ENCODE assay signal across 8 cellular contexts in the genomic region with DNA sequence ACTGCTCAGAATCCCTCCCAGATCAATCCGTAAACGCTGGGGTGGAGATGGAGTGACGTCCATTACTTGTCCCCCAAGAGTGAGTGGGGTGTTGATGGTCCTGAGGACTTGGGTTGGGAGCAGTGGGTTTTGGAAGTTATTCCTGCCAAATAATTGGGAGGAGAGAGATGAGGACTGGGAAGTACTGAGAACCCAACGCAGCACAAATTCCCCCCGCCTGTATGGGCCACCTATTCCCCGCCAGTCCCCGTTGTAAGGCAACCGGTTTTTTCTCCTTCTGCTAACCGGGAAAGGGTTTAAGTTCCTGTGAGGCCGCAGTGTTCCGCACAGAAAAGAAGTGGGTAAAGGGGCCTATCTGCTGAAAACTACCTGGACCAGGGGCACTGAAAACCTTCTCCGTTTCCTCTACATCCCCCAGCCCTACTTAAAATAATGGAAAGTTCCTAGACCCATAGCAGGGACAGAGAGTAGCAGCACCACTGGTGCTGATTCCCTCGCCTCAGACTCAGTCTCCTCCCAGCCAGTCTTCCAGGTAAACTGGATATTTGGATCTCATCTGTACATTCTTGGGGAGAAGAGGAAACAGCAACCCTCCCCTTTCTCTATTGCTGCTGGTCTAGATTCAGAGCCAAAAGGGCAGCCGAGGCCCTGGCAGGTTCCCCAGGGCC. TPM values are rescaled to one million over a fixed set of nuclear protein-coding genes. Genes with fewer than 3 reads are reported as not detected.
DNase-seq lines count a peak whose midpoint lies in the region; ATAC-seq and TF ChIP-seq lines count a peak whose summit lies in the region.

No MANE protein-coding gene starts in this region.

- H4K8ac ChIP-seq in trophoblast cell (ENCODE audit: low read depth, low read length), result peak overlapping the region; percentile 68

- H2BK12ac ChIP-seq in trophoblast cell (ENCODE audit: low read length), result no peak overlapping the region

- intact Hi-C loops in CD4-positive, alpha-beta memory T cell (cut with micrococcal nuclease), result no loop called here

- no peak overlapping the region for H4K12ac ChIP-seq in trophoblast cell (ENCODE audit: low read depth, low read length)

- H3K27ac Mint-ChIP-seq in CD4-positive, alpha-beta memory T cell, result peak overlapping the region in 1 of 7 donors; percentile 33

- H3K4me1 Mint-ChIP-seq in CD4-positive, alpha-beta memory T cell, result peaks cover 6 to 23% (median 11%) of the 10 kb centered on the region in 4 donors

- H4K91ac ChIP-seq in trophoblast cell (ENCODE audit: low read depth, low read length), result peak overlapping the region; percentile 74

- H2AFZ ChIP-seq in trophoblast cell (ENCODE audit: insufficient read depth, low read length, poor library complexity), result peak overlapping the region; percentile 91

- CTCF ChIA-PET in CD4-positive, alpha-beta memory T cell (lab: Charles Lee; ENCODE audit: partially characterized antibody), result interaction anchor here (1.6 kb wide), 1 partner anchor 20 kb away, joined by 4 read pairs; no protein-coding TSS in a partner anchor

- POLR2A ChIA-PET in CD4-positive, alpha-beta memory T cell (lab: Charles Lee; ENCODE audit: partially characterized antibody), result no interaction called here

- peaks cover 3% of the 10 kb centered on the region for H3K79me2 ChIP-seq in trophoblast cell (ENCODE audit: control insufficient read depth, insufficient read depth, low read length, poor library complexity)

- H2BK5ac ChIP-seq in trophoblast cell (ENCODE audit: low read depth, low read length, poor library complexity), result no peak overlapping the region

- H3K79me1 ChIP-seq in trophoblast cell (ENCODE audit: low read length), result peaks cover 4% of the 10 kb centered on the region

- H3K36me3 ChIP-seq in CD4-positive, alpha-beta memory T cell (ENCODE audit: insufficient read depth, low read length), result no peaks in the 10 kb centered on the region
- no peaks in the 10 kb centered on the region for H3K36me3 ChIP-seq in SJSA1
- no peaks in the 10 kb centered on the region for H3K36me3 ChIP-seq in trophoblast cell (ENCODE audit: control insufficient read depth in 1 of 2, insufficient read depth in 2 of 2, low read length in 2 of 2)

- H3K4me3 Mint-ChIP-seq in CD4-positive, alpha-beta memory T cell, result peak overlapping the region in 6 of 8 donors; percentile 21 to 69 (median 32)

- peaks cover 0 to 1% of the 10 kb centered on the region in 2 donors for H3K36me3 Mint-ChIP-seq in CD4-positive, alpha-beta memory T cell

- no peak overlapping the region for H3K23ac ChIP-seq in trophoblast cell (ENCODE audit: low read length)

- H3K18ac ChIP-seq in trophoblast cell (ENCODE audit: low read length), result peak overlapping the region; percentile 80

- H3K4ac ChIP-seq in trophoblast cell (ENCODE audit: low read depth, low read length), result no peak overlapping the region

- H3K27ac ChIP-seq in CD4-positive, alpha-beta memory T cell (ENCODE audit: low read depth, low read length), result no peak overlapping the region
- H3K27ac ChIP-seq in SJSA1 (no peak overlapping the region), trophoblast cell (ENCODE audit: low read depth, low read length) (no peak overlapping the region)

- no peaks in the 10 kb centered on the region for H3K27me3 ChIP-seq in CD4-positive, alpha-beta memory T cell (ENCODE audit: insufficient read depth, low read length)
- H3K27me3 ChIP-seq in SJSA1 (replicated peaks) (no peaks in the 10 kb centered on the region), trophoblast cell (ENCODE audit: insufficient read depth, low read length) (no peaks in the 10 kb centered on the region)

- peak overlapping the region; percentile 75 for H3K9ac ChIP-seq in trophoblast cell (ENCODE audit: low read length)

- peaks cover 16% of the 10 kb centered on the region for H3K4me1 ChIP-seq in CD4-positive, alpha-beta memory T cell (ENCODE audit: insufficient read depth, low read length)
- peaks cover 15% of the 10 kb centered on the region for H3K4me1 ChIP-seq in SJSA1 (replicated peaks)
- peaks cover 4 to 6% of the 10 kb centered on the region in 2 experiments for H3K4me1 ChIP-seq in trophoblast cell (ENCODE audit: control insufficient read depth in 1 of 2, insufficient read depth in 2 of 2, low read length in 2 of 2)

- in situ Hi-C loops in GM13976 (cut with MboI; ENCODE audit: low sequenced_read_pairs, unreplicated experiment), result no loop called here

- no peak overlapping the region for H2AK5ac ChIP-seq in trophoblast cell (ENCODE audit: low read length)

- H3K4me2 ChIP-seq in trophoblast cell (ENCODE audit: low read length), result peak overlapping the region; percentile 98

- DNase-seq in CD4-positive, alpha-beta memory T cell, result no peak
- DNase-seq in SJSA1 (ENCODE audit: low read depth in 1 of 2, low spot score in 2 of 2) (no peak), foreskin fibroblast (no peak), trophoblast cell (no peak), GM13976 (ENCODE audit: low spot score) (no peak), kidney tubule cell (ENCODE audit: low spot score) (no peak), NCI-H2171 treated with DMSO at 0.1 percent for 48 hours (lab: John Stamatoyannopoulos, UW) (no peak)

- H2BK120ac ChIP-seq in trophoblast cell (ENCODE audit: insufficient read depth, low read length, poor library complexity), result peak overlapping the region; percentile 54

- no peak overlapping the region for H3K4me3 ChIP-seq in CD4-positive, alpha-beta memory T cell (ENCODE audit: low read length in 2 of 2)
- H3K4me3 ChIP-seq in SJSA1 (peak overlapping the region; percentile 51), foreskin fibroblast (ENCODE audit: low read depth in 1 of 2, low read length in 2 of 2) (peak overlapping the region; percentile 68 to 86), trophoblast cell (ENCODE audit: low read depth, low read length) (peak overlapping the region; percentile 85)

- peak overlapping the region; percentile 74 for H3K14ac ChIP-seq in trophoblast cell (ENCODE audit: low read length)

- no peak for ATAC-seq in HG03039 (IDR thresholded peaks at IDR 0.05; ENCODE audit: unreplicated experiment)

- peaks cover 0 to 2% of the 10 kb centered on the region in 2 donors for H3K27me3 Mint-ChIP-seq in CD4-positive, alpha-beta memory T cell

- TF ChIP-seq CTCF in foreskin fibroblast (IDR thresholded peaks at IDR 0.05; ENCODE audit: low read depth, low read length), result no peak
- TF ChIP-seq CTCF in GM13976 (IDR thresholded peaks at IDR 0.05; ENCODE audit: borderline replicate concordance, control extremely low read depth, extremely low read depth, insufficient read depth, missing control alignments), result no peak

- peaks cover 0 to 3% (median 0%) of the 10 kb centered on the region in 8 donors for H3K9me3 Mint-ChIP-seq in CD4-positive, alpha-beta memory T cell

- WGBS in trophoblast cell (ENCODE audit: extremely low coverage, insufficient coverage, insufficient read length), result no CpG with 5 or more reads among the region's 14 CpGs

- H3K9me3 ChIP-seq in CD4-positive, alpha-beta memory T cell (ENCODE audit: control insufficient read depth in 1 of 2, low read length in 2 of 2), result no peaks in the 10 kb centered on the region
- H3K9me3 ChIP-seq in SJSA1 (replicated peaks), result no peaks in the 10 kb centered on the region
- no peaks in the 10 kb centered on the region for H3K9me3 ChIP-seq in trophoblast cell (ENCODE audit: insufficient read depth, low read depth, low read length)

RNA-seq across cellular contexts. Expression of a gene that starts 0.7 kb away (rescaled TPM):
- total RNA-seq in CD4-positive, alpha-beta memory T cell, result under 1 TPM; 0.86 to 0.93 TPM
- under 1 TPM in 1 of 2 donors, not detected in 1; 0.20 TPM for polyA plus RNA-seq in CD4-positive, alpha-beta memory T cell
- 0.41 and 1.2 TPM in 2 replicates for total RNA-seq in SJSA1 (2014; rRNA removed; shearing (Covaris generic))
- polyA plus RNA-seq in trophoblast cell (2013), result 1.6 and 1.7 TPM in 2 replicates

RNA-seq across cellular contexts. Expression of a gene that starts 5.6 kb away (rescaled TPM):
- 10 to 100 TPM; 36.0 to 41.4 TPM for total RNA-seq in CD4-positive, alpha-beta memory T cell
- polyA plus RNA-seq in CD4-positive, alpha-beta memory T cell, result 10 to 100 TPM; 31.7 to 37.1 TPM
- total RNA-seq in SJSA1 (2014; rRNA removed; shearing (Covaris generic)), result 106 and 109 TPM in 2 replicates
- 52.7 and 55.9 TPM in 2 replicates for polyA plus RNA-seq in trophoblast cell (2013)

RNA-seq across cellular contexts. Expression of a gene that starts 27.6 kb away (rescaled TPM):
- total RNA-seq in CD4-positive, alpha-beta memory T cell, result not detected
- polyA plus RNA-seq in CD4-positive, alpha-beta memory T cell, result not detected
- total RNA-seq in SJSA1 (2014; rRNA removed; shearing (Covaris generic)), result not detected in 2 replicates
- not detected in 2 replicates for polyA plus RNA-seq in trophoblast cell (2013)

RNA-seq across cellular contexts. Expression of a gene that starts 29.0 kb away (rescaled TPM):
- not detected for total RNA-seq in CD4-positive, alpha-beta memory T cell
- polyA plus RNA-seq in CD4-positive, alpha-beta memory T cell, result not detected
- total RNA-seq in SJSA1 (2014; rRNA removed; shearing (Covaris generic)), result not detected in 2 replicates
- 0.81 and 1.1 TPM in 2 replicates for polyA plus RNA-seq in trophoblast cell (2013)

RNA-seq across cellular contexts. Expression of a gene that starts 43.7 kb away (rescaled TPM):
- total RNA-seq in CD4-positive, alpha-beta memory T cell, result 1 to 10 TPM; 1.0 to 1.1 TPM
- polyA plus RNA-seq in CD4-positive, alpha-beta memory T cell, result under 1 TPM in 1 of 2 donors, not detected in 1; 0.46 TPM
- total RNA-seq in SJSA1 (2014; rRNA removed; shearing (Covaris generic)), result 10.3 and 10.4 TPM in 2 replicates
- polyA plus RNA-seq in trophoblast cell (2013), result 9.1 and 9.9 TPM in 2 replicates

Comparison
In these comparisons a context has a peak if more than half of its experiments do, and no peak if none do; other contexts are left out.
1. H3K4me3 ChIP-seq: peak in SJSA1 (single experiment), foreskin fibroblast (2 of 2) and trophoblast cell (single experiment); none in CD4-positive, alpha-beta memory T cell (0 of 2).